Comparison of ENCODE assay signal across 18 cellular contexts in the genomic region with DNA sequence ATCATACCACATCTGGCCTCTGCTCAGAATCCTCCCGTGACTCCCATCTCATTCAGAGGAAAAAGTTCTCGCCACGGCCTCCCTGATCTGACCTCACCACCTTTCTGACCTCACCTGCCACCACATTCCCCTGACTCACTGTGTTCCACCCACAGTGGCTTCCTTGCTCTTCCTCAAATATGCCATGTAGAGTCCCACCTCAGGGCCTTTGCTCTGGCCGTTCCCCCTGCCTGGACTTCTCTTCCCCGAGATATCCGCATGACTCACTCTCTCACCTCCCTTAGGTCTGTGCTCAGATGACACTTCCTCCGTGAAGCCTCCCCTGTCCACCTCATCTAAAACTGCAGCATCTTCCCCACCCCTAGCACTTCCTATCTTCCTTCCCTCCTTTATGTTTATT. TPM values are rescaled to one million over a fixed set of nuclear protein-coding genes. Genes with fewer than 3 reads are reported as not detected.
DNase-seq lines count a peak whose midpoint lies in the region; ATAC-seq, FAIRE-seq and TF ChIP-seq lines count a peak whose summit lies in the region.
"Had no signal": no experiment of that assay in that cellular context is flagged by ENCODE, and none has a peak within 500 bp of the region (broad histone marks: within the 10 kb centered on the region; RNA-seq: fewer than 3 reads in every experiment).

No MANE protein-coding gene starts in this region.

- no peak for FAIRE-seq in GM19239 (lab: Jason Lieb, UNC)
- FAIRE-seq: H54 had no signal

- no peak overlapping the region for H2AFZ ChIP-seq in H9 (ENCODE audit: low read length)

- H3K79me2 ChIP-seq in H9 (ENCODE audit: insufficient read depth, low read length) (no peaks in the 10 kb centered on the region), mesendoderm (ENCODE audit: control insufficient read depth, insufficient read depth, low read length) (no peaks in the 10 kb centered on the region)

- H2AK5ac ChIP-seq in H9 (ENCODE audit: insufficient read length, low read length) = no peak overlapping the region
- no peak overlapping the region for H2AK5ac ChIP-seq in mesendoderm (ENCODE audit: low read length)

- no peak overlapping the region for H3K14ac ChIP-seq in H9 (ENCODE audit: insufficient read depth, low read length)

- H3K56ac ChIP-seq in H9 (ENCODE audit: insufficient read length, low read depth, low read length) (no peak overlapping the region), mesendoderm (ENCODE audit: low read length) (no peak overlapping the region)

- no peak overlapping the region for H2BK15ac ChIP-seq in H9 (ENCODE audit: low read depth, low read length)
- H2BK15ac ChIP-seq in mesendoderm (replicated peaks; ENCODE audit: low read depth) = no peak overlapping the region

- H3K4ac ChIP-seq in H9 (ENCODE audit: low read depth, low read length) (no peak overlapping the region), mesendoderm (ENCODE audit: low read depth, low read length) (no peak overlapping the region)

- no peaks in the 10 kb centered on the region for H3K36me3 ChIP-seq in mesendoderm (ENCODE audit: control insufficient read depth, insufficient read depth, low read length)
- H3K36me3 ChIP-seq: pancreas, uterus had no signal

- peaks cover 21% of the 10 kb centered on the region for H3K27me3 Mint-ChIP-seq in activated T-cell treated with anti-CD3 and anti-CD28 coated beads, Interleukin-2, amount 50 U/mL, for 24 hours
- H3K27me3 Mint-ChIP-seq in H9 (ENCODE audit: low read depth) = peaks cover 8% of the 10 kb centered on the region
- H3K27me3 Mint-ChIP-seq: effector memory CD8-positive, alpha-beta T cell had no signal

- no peak overlapping the region for H3K4me3 ChIP-seq in mesendoderm (ENCODE audit: low read length)
- H3K4me3 ChIP-seq: lung, pancreas, uterus had no signal

- no peak overlapping the region for H4K5ac ChIP-seq in H9 (ENCODE audit: insufficient read length, low read depth, low read length)
- no peak overlapping the region for H4K5ac ChIP-seq in mesendoderm (ENCODE audit: low read length)

- H3T11ph ChIP-seq in H9 (ENCODE audit: low read length) = no peak overlapping the region

- H3K4me1 ChIP-seq in H9 (ENCODE audit: insufficient read depth, low read length) (no peaks in the 10 kb centered on the region), mesendoderm (ENCODE audit: control insufficient read depth, low read depth, low read length) (no peaks in the 10 kb centered on the region)
- H3K4me1 ChIP-seq: pancreas, uterus had no signal

- TF ChIP-seq CTCF in H9 (conservative IDR thresholded peaks at IDR 0.05) = no peak

- H3K9ac ChIP-seq in H9 (ENCODE audit: extremely low read depth, insufficient read length, low read length) (no peak overlapping the region), mesendoderm (ENCODE audit: low read length) (no peak overlapping the region)
- H3K9ac ChIP-seq: KMS-11 had no signal

- H2BK5ac ChIP-seq in H9 (ENCODE audit: insufficient read length, low read length) (no peak overlapping the region), mesendoderm (ENCODE audit: low read length) (no peak overlapping the region)

- no peaks in the 10 kb centered on the region for H4K20me1 ChIP-seq in H9 (ENCODE audit: control insufficient read depth, insufficient read depth, insufficient read length)

- no peaks in the 10 kb centered on the region for H3K9me3 Mint-ChIP-seq in activated T-cell treated with anti-CD3 and anti-CD28 coated beads, Interleukin-2, amount 50 U/mL, for 24 hours
- H3K9me3 Mint-ChIP-seq in H9 = peaks cover 63 to 66% of the 10 kb centered on the region in 2 experiments
- H3K9me3 Mint-ChIP-seq: CD8-positive, alpha-beta memory T cell; effector memory CD8-positive, alpha-beta T cell had no signal

- no peak overlapping the region for H3K27ac ChIP-seq in H9 (ENCODE audit: insufficient read length, low read depth, low read length)
- H3K27ac ChIP-seq in mesendoderm (ENCODE audit: low read depth, low read length) = no peak overlapping the region
- H3K27ac ChIP-seq: KMS-11, pancreas, uterus had no signal

- H4K91ac ChIP-seq in H9 (ENCODE audit: insufficient read length, low read depth, low read length) = no peak overlapping the region

- H2BK20ac ChIP-seq in H9 (ENCODE audit: low read depth, low read length, poor library complexity, severe bottlenecking) = no peak overlapping the region

- H3K23ac ChIP-seq in H9 (ENCODE audit: insufficient read length, low read depth, low read length) = no peak overlapping the region
- H3K23ac ChIP-seq in mesendoderm (ENCODE audit: low read length) = no peak overlapping the region

- no peak overlapping the region for H3K4me3 Mint-ChIP-seq in activated T-cell treated with anti-CD3 and anti-CD28 coated beads, Interleukin-2, amount 50 U/mL, for 24 hours
- no peak overlapping the region for H3K4me3 Mint-ChIP-seq in H9
- H3K4me3 Mint-ChIP-seq: effector memory CD8-positive, alpha-beta T cell; naive B cell had no signal

- DNase-seq in activated T-cell treated with anti-CD3 and anti-CD28 coated beads, Interleukin-2, amount 50 U/mL, for 48 hours = peak; percentile 39 to 46
- no peak for DNase-seq in activated T-cell treated with anti-CD3 and anti-CD28 coated beads, Interleukin-2, amount 50 U/mL, for 24 hours
- DNase-seq in H9 (peak; percentile 41), SW480 (ENCODE audit: low spot score) (peak; percentile 70), mesendoderm (peak; percentile 69), GM19239 (ENCODE audit: insufficient read length, low spot score) (no peak)
- DNase-seq: activated CD4-positive, alpha-beta T cell treated with anti-CD3 and anti-CD28 coated beads, Interleukin-2, amount 50 U/mL, for 48 hours; anterior cingulate cortex; CD8-positive, alpha-beta memory T cell; effector memory CD8-positive, alpha-beta T cell; naive B cell; pancreas; uterus had no signal

- H4K8ac ChIP-seq in H9 (replicated peaks; ENCODE audit: insufficient read length, low read depth, low read length) (no peak overlapping the region), mesendoderm (ENCODE audit: low read depth, low read length) (no peak overlapping the region)

- H3K79me1 ChIP-seq in H9 (ENCODE audit: insufficient read depth, low read depth, low read length, poor library complexity, severe bottlenecking) (no peaks in the 10 kb centered on the region), mesendoderm (ENCODE audit: low read length) (no peaks in the 10 kb centered on the region)

- ATAC-seq in HG03097 (IDR thresholded peaks at IDR 0.05; ENCODE audit: low FRiP score, unreplicated experiment) (no peak), GM18873 (IDR thresholded peaks at IDR 0.05; ENCODE audit: low FRiP score, unreplicated experiment) (no peak)
- ATAC-seq: effector memory CD8-positive, alpha-beta T cell; pancreas had no signal

- H2BK120ac ChIP-seq in H9 (ENCODE audit: low read depth, low read length, poor library complexity, severe bottlenecking) (no peak overlapping the region), mesendoderm (ENCODE audit: low read depth, low read length) (no peak overlapping the region)

- H3K4me2 ChIP-seq in H9 (ENCODE audit: insufficient read depth, insufficient read length, low read length) = no peak overlapping the region
- no peak overlapping the region for H3K4me2 ChIP-seq in mesendoderm (ENCODE audit: low read length)
- H3K4me2 ChIP-seq: KMS-11 had no signal

- H3K27me3 ChIP-seq in H9 (ENCODE audit: insufficient read depth, low read length) (no peaks in the 10 kb centered on the region), mesendoderm (ENCODE audit: insufficient read depth, low read length, poor library complexity) (no peaks in the 10 kb centered on the region)
- H3K27me3 ChIP-seq: uterus had no signal

- WGBS in H9 (ENCODE audit: extremely low coverage, insufficient read length, low lambda C conversion rate) = no CpG with 5 or more reads among the region's 7 CpGs
- no CpG with 5 or more reads among the region's 7 CpGs for WGBS in mesendoderm (ENCODE audit: extremely low coverage, insufficient coverage, low lambda C conversion rate)

- no peak overlapping the region for H3K27ac Mint-ChIP-seq in activated T-cell treated with anti-CD3 and anti-CD28 coated beads, Interleukin-2, amount 50 U/mL, for 24 hours
- H3K27ac Mint-ChIP-seq in H9 = peak overlapping the region in 1 of 3 experiments; percentile 24; a peak in 2 of 7 replicates
- H3K27ac Mint-ChIP-seq: effector memory CD8-positive, alpha-beta T cell had no signal

- no peak overlapping the region for H2BK12ac ChIP-seq in H9 (ENCODE audit: insufficient read length, low read depth, low read length)

- H3K18ac ChIP-seq in H9 (ENCODE audit: insufficient read length, low read depth, low read length) (no peak overlapping the region), mesendoderm (ENCODE audit: low read length) (no peak overlapping the region)

- peaks cover 4% of the 10 kb centered on the region for H3K23me2 ChIP-seq in H9 (ENCODE audit: insufficient read length, low read depth, low read length, poor library complexity, severe bottlenecking)

- H3K9me3 ChIP-seq in H9 (ENCODE audit: control insufficient read depth, low read depth, low read length) = peaks cover 31% of the 10 kb centered on the region
- H3K9me3 ChIP-seq: pancreas, uterus had no signal

- H3K36me3 Mint-ChIP-seq in activated T-cell treated with anti-CD3 and anti-CD28 coated beads, Interleukin-2, amount 50 U/mL, for 24 hours (ENCODE audit: low read depth) = no peaks in the 10 kb centered on the region
- peaks cover 2 to 13% (median 4%) of the 10 kb centered on the region in 3 experiments; a peak in 5 of 7 replicates for H3K36me3 Mint-ChIP-seq in H9 (ENCODE audit: insufficient read depth in 1 of 3, low read depth in 3 of 3)
- H3K36me3 Mint-ChIP-seq: CD8-positive, alpha-beta memory T cell; naive B cell had no signal

- peaks cover 21% of the 10 kb centered on the region for H3K4me1 Mint-ChIP-seq in activated T-cell treated with anti-CD3 and anti-CD28 coated beads, Interleukin-2, amount 50 U/mL, for 24 hours (ENCODE audit: low read depth)
- H3K4me1 Mint-ChIP-seq in H9 = peaks cover 13 to 17% of the 10 kb centered on the region in 2 experiments

RNA-seq across cellular contexts. Expression of a gene that starts 7.2 kb away (rescaled TPM):
- 20.7 and 24.6 TPM in 2 replicates for total RNA-seq in H9 (2021)
- polyA plus RNA-seq in mesendoderm (2013, experiment 1 of 2) = 10.0 TPM
- polyA plus RNA-seq in mesendoderm (2013, experiment 2 of 2) = 10.8 TPM

RNA-seq across cellular contexts. Expression of a gene that starts 19.0 kb away (rescaled TPM):
- total RNA-seq in H9 (2021) = 6.3 and 7.7 TPM in 2 replicates
- polyA plus RNA-seq in mesendoderm (2013, experiment 1 of 2) = 1.8 TPM
- 1.8 TPM for polyA plus RNA-seq in mesendoderm (2013, experiment 2 of 2)

RNA-seq across cellular contexts. Expression of a gene that starts 26.4 kb away (rescaled TPM):
- total RNA-seq in H9 (2021) = 4.5 and 5.4 TPM in 2 replicates
- polyA plus RNA-seq in mesendoderm (2013, experiment 1 of 2) = 1.4 TPM
- 1.4 TPM for polyA plus RNA-seq in mesendoderm (2013, experiment 2 of 2)
- total RNA-seq: CD8-positive, alpha-beta memory T cell had no signal
- polyA plus RNA-seq: CD8-positive, alpha-beta memory T cell had no signal

Comparison
In these comparisons a context has a peak if more than half of its experiments do, and no peak if none do; other contexts are left out.
1. DNase-seq: peak in activated T-cell treated with anti-CD3 and anti-CD28 coated beads, Interleukin-2, amount 50 U/mL, for 48 hours (2 of 2), H9 (single experiment), SW480 (single experiment) and mesendoderm (single experiment); none in activated T-cell treated with anti-CD3 and anti-CD28 coated beads, Interleukin-2, amount 50 U/mL, for 24 hours (single experiment) and GM19239 (single experiment).